In the genomic region with DNA sequence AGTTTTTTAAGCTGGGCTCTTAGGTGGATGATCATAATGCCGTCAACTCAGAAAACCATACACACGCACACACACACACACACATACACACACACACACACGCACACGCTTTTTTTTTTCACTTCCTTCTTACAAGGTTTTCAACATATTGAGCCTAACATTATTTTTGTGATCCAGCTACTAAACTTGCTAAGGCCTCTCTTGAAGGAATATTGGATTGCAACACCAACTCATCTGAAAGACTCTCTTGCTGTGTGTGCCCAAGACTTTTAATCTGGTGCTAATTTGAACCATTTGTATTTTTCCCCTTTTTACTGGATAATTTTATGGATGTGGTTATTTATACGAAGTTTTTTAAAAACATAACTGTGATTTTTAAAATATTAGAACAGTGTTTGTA, we compare ENCODE assay signal across 22 cellular contexts.
A peak's percentile ranks its signal among the peaks of the same experiment; 100 is the strongest.
DNase-seq lines count a peak whose midpoint lies in the region; ATAC-seq and TF ChIP-seq lines count a peak whose summit lies in the region.
"Had no signal": no experiment of that assay in that cellular context is flagged by ENCODE, and none has a peak within 500 bp of the region (broad histone marks: within the 10 kb centered on the region; RNA-seq: fewer than 3 reads in every experiment).

No MANE protein-coding gene starts in this region.

- no peak overlapping the region for H3K4me3 Mint-ChIP-seq in glutamatergic neuron (ENCODE audit: unreplicated experiment)
- H3K4me3 Mint-ChIP-seq: H9, HFFc6, T-cell had no signal

- no peaks in the 10 kb centered on the region for H3K27me3 ChIP-seq in left ventricle myocardium inferior (ENCODE audit: low read depth)

- TF ChIP-seq CTCF in left ventricle myocardium inferior (IDR thresholded peaks at IDR 0.05; ENCODE audit: borderline replicate concordance): no peak
- no peak for TF ChIP-seq CTCF in glutamatergic neuron (IDR thresholded peaks at IDR 0.05; ENCODE audit: partially characterized antibody, unreplicated experiment)

- ATAC-seq in left ventricle myocardium superior (no peak), GM18867 (IDR thresholded peaks at IDR 0.05; ENCODE audit: unreplicated experiment) (no peak)
- ATAC-seq: SK-N-SH treated with all-trans-retinoic acid at 6 μM for 48 hours, T-cell had no signal

- no peaks in the 10 kb centered on the region for H3K27me3 Mint-ChIP-seq in glutamatergic neuron (ENCODE audit: unreplicated experiment)
- H3K27me3 Mint-ChIP-seq: T-cell had no signal

- H3K4me1 ChIP-seq in left ventricle myocardium inferior: no peaks in the 10 kb centered on the region

- no peak overlapping the region for H3K4me3 ChIP-seq in left ventricle myocardium inferior
- no peak overlapping the region for H3K4me3 ChIP-seq in SK-N-MC

- H3K4me1 Mint-ChIP-seq in glutamatergic neuron (ENCODE audit: low read depth, unreplicated experiment): peaks cover 17% of the 10 kb centered on the region
- H3K4me1 Mint-ChIP-seq: H9, T-cell had no signal

- DNase-seq in left ventricle myocardium inferior (no peak), left ventricle myocardium superior (no peak), SK-N-MC (ENCODE audit: low read depth, low spot score) (no peak), glutamatergic neuron (no peak), kidney glomerular epithelial cell (lab: John Stamatoyannopoulos, UW) (no peak)
- no peak for DNase-seq in stimulated activated CD8-positive, alpha-beta memory T cell treated with anti-CD3 and anti-CD28 coated beads, Interleukin-4, amount 100 ng/mL, for 48 hours
- DNase-seq: 8988T, DMS53, EL, GF-D8, H9, HFFc6, KG1, NCI-H1694, NCI-H2081 treated with DMSO at 0.1 percent for 48 hours, NCI-H526, SHP77 treated with DMSO at 0.1 percent for 48 hours, T-cell had no signal

- peaks cover 11% of the 10 kb centered on the region for H3K36me3 Mint-ChIP-seq in glutamatergic neuron (ENCODE audit: unreplicated experiment)
- H3K36me3 Mint-ChIP-seq: T-cell had no signal

- H3K36me3 ChIP-seq in left ventricle myocardium inferior (no peaks in the 10 kb centered on the region), SK-N-MC (ENCODE audit: insufficient read depth, low read length) (no peaks in the 10 kb centered on the region)

- H3K9me3 ChIP-seq in left ventricle myocardium inferior (replicated peaks): peaks cover 23% of the 10 kb centered on the region
- H3K9me3 ChIP-seq in SK-N-MC (ENCODE audit: low read depth, low read length): no peaks in the 10 kb centered on the region

- peak overlapping the region; percentile 11 for H3K27ac ChIP-seq in left ventricle myocardium inferior (replicated peaks)
- peak overlapping the region; percentile 49 for H3K27ac ChIP-seq in SK-N-MC
- H3K27ac ChIP-seq: C4-2B, RWPE1 had no signal

- no peak overlapping the region for H3K9ac ChIP-seq in SK-N-MC (ENCODE audit: insufficient read length)

- intact Hi-C loops in left ventricle myocardium inferior (cut with micrococcal nuclease) (no loop called here), left ventricle myocardium superior (cut with micrococcal nuclease) (no loop called here)

- no peaks in the 10 kb centered on the region for H3K9me3 Mint-ChIP-seq in glutamatergic neuron (ENCODE audit: unreplicated experiment)
- H3K9me3 Mint-ChIP-seq: H9 had no signal

- peak overlapping the region; percentile 35 for H3K27ac Mint-ChIP-seq in glutamatergic neuron (ENCODE audit: unreplicated experiment)
- H3K27ac Mint-ChIP-seq: H9, HFFc6, T-cell had no signal
